ENCODE assay signal across 10 cellular contexts in the genomic region with DNA sequence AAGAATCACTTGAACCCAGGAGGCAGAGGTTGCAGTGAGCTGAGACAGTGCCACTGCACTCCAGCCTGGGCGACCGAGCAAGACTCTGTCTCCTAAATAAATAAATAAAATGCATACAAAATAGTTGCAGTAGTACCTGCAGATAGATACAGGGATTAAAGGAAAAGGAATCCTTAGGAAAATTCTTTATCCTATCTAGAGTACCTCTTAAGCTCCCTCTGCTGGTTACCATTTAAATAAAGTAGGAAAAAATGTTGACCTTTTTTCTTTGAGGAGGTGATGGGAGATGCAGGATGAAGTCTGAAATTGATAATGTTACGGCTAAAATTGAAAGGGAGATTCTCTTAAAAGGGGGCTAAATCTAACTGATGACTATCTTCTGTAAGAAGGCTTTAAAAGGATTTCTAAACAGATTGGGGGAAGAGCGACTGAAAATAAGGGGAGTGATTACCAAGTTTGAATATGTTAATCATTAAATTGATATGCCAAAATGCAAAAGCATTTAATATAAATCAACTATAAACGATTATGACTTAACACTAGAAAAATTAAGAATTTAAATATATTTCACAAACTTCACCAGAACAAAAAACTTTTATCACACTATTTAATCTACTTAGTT. TPM values are rescaled to one million over a fixed set of nuclear protein-coding genes. Genes with fewer than 3 reads are reported as not detected.
A peak's percentile ranks its signal among the peaks of the same experiment; 100 is the strongest.
DNase-seq lines count a peak whose midpoint lies in the region; ATAC-seq and TF ChIP-seq lines count a peak whose summit lies in the region.
"Had no signal": no experiment of that assay in that cellular context is flagged by ENCODE, and none has a peak within 500 bp of the region (broad histone marks: within the 10 kb centered on the region; RNA-seq: fewer than 3 reads in every experiment).

No MANE protein-coding gene starts in this region.

- TF ChIP-seq POLR2A in HCT116 (IDR thresholded peaks at IDR 0.05; ENCODE audit: borderline replicate concordance, extremely low read depth, insufficient read depth, insufficient read length): no peak

- no peak overlapping the region for H3K27ac ChIP-seq in HCT116 (ENCODE audit: low read depth, low read length)

- ATAC-seq in HCT116 (peak; percentile 70), HG03097 (IDR thresholded peaks at IDR 0.05; ENCODE audit: low FRiP score, unreplicated experiment) (no peak), HG03342 (IDR thresholded peaks at IDR 0.05; ENCODE audit: unreplicated experiment) (no peak), GM18861 (IDR thresholded peaks at IDR 0.05; ENCODE audit: unreplicated experiment) (no peak)

- RAD21 ChIA-PET in HCT116 (lab: Charles Lee; ENCODE audit: low non-redundant PET in 1 of 2, low total read pairs in 2 of 2, uncharacterized antibody in 2 of 2, unreplicated experiment in 2 of 2): no interaction called here

- CTCF ChIA-PET in HCT116 (lab: Charles Lee): interaction anchor here (0.9 to 3.6 kb wide), 8 partner anchors 9 to 172 kb away, joined by 3 to 51 read pairs (median 6); a partner anchor contains a TSS

- no peaks in the 10 kb centered on the region for H3K9me3 ChIP-seq in HCT116 (ENCODE audit: control insufficient read depth in 1 of 2, insufficient read depth in 1 of 2, low read depth in 1 of 2, low read length in 2 of 2)

- TF ChIP-seq RAD21 in HCT116 (IDR thresholded peaks at IDR 0.05; ENCODE audit: low read depth): peak; percentile 29; the same call in 1 of the 2 replicates

- TF ChIP-seq CTCF in HCT116 (IDR thresholded peaks at IDR 0.05 in 2 of 3, conservative IDR thresholded peaks at IDR 0.05 in 1 of 3; ENCODE audit: borderline replicate concordance in 1 of 3, insufficient read depth in 1 of 3, low read depth in 2 of 3, low read length in 2 of 3): peak; percentile 29 to 57 (median 43); a peak in 4 of 6 replicates

- BruUV-seq in HCT116 (replicated peaks; lab: Mats Ljungman, UMichigan): no TSS peak

- H3K4me1 ChIP-seq in HCT116 (ENCODE audit: control insufficient read depth in 1 of 2, insufficient read depth in 2 of 2, low read length in 2 of 2): no peaks in the 10 kb centered on the region

- no peak overlapping the region for H3K9ac ChIP-seq in HCT116 (ENCODE audit: low read length)

- POLR2A ChIA-PET in HCT116 (lab: Charles Lee): interaction anchor here (0.6 kb wide), 1 partner anchor 28 kb away, joined by 3 read pairs; no protein-coding TSS in a partner anchor

- H3K4me2 ChIP-seq in HCT116 (ENCODE audit: low read length): no peak overlapping the region

- H4K20me1 ChIP-seq in HCT116 (ENCODE audit: insufficient read depth): no peaks in the 10 kb centered on the region

- H3K79me2 ChIP-seq in HCT116 (ENCODE audit: insufficient read depth, low read length): no peaks in the 10 kb centered on the region

- H2AFZ ChIP-seq in HCT116 (ENCODE audit: low read depth, low read length, poor library complexity, severe bottlenecking): no peak overlapping the region

- DNase-seq in AG08396 (ENCODE audit: low spot score) (peak; percentile 17), HCT116 (ENCODE audit: low read depth, low spot score) (no peak), RPMI7951 (ENCODE audit: low read depth) (peak; percentile 27), glomerular visceral epithelial cell (ENCODE audit: extremely low spot score) (peak; percentile 9)
- DNase-seq in activated CD4-positive, alpha-beta T cell treated with anti-CD3 and anti-CD28 coated beads, Interleukin-2, amount 50 U/mL, for 4 hours: no peak
- DNase-seq: head of caudate nucleus, T-helper 1 cell had no signal

- no peaks in the 10 kb centered on the region for H3K36me3 ChIP-seq in HCT116 (ENCODE audit: control insufficient read depth in 1 of 2, insufficient read depth in 2 of 2, low read length in 2 of 2)

- H3K9me2 ChIP-seq in HCT116 (ENCODE audit: insufficient read depth): no peaks in the 10 kb centered on the region

- intact Hi-C loops in HCT116 (cut with micrococcal nuclease): loop anchor here (10.0 kb wide), 1 partner anchor 247 kb away; no protein-coding TSS in a partner anchor

- H3K4me3 ChIP-seq in HCT116 (replicated peaks in 1 of 2; ENCODE audit: low read depth in 1 of 2, low read length in 2 of 2): no peak overlapping the region

- H3K27me3 ChIP-seq in HCT116 (ENCODE audit: insufficient read depth, low read length): no peaks in the 10 kb centered on the region

TF ChIP-seq in HCT116, 20 proteins besides CTCF, POLR2A, EP300 and RAD21:
- TF ChIP-seq, protein P1, sequence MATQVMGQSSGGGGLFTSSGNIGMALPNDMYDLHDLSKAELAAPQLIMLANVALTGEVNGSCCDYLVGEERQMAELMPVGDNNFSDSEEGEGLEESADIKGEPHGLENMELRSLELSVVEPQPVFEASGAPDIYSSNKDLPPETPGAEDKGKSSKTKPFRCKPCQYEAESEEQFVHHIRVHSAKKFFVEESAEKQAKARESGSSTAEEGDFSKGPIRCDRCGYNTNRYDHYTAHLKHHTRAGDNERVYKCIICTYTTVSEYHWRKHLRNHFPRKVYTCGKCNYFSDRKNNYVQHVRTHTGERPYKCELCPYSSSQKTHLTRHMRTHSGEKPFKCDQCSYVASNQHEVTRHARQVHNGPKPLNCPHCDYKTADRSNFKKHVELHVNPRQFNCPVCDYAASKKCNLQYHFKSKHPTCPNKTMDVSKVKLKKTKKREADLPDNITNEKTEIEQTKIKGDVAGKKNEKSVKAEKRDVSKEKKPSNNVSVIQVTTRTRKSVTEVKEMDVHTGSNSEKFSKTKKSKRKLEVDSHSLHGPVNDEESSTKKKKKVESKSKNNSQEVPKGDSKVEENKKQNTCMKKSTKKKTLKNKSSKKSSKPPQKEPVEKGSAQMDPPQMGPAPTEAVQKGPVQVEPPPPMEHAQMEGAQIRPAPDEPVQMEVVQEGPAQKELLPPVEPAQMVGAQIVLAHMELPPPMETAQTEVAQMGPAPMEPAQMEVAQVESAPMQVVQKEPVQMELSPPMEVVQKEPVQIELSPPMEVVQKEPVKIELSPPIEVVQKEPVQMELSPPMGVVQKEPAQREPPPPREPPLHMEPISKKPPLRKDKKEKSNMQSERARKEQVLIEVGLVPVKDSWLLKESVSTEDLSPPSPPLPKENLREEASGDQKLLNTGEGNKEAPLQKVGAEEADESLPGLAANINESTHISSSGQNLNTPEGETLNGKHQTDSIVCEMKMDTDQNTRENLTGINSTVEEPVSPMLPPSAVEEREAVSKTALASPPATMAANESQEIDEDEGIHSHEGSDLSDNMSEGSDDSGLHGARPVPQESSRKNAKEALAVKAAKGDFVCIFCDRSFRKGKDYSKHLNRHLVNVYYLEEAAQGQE (IDR thresholded peaks at IDR 0.05; ENCODE audit: low read depth): no peak
- TF ChIP-seq EZH2 (IDR thresholded peaks at IDR 0.05) (no peak), ELF1 (IDR thresholded peaks at IDR 0.05; ENCODE audit: borderline replicate concordance, low read depth) (no peak), EGR1 (IDR thresholded peaks at IDR 0.05; ENCODE audit: low read depth) (no peak), TCF7L2 (IDR thresholded peaks at IDR 0.05; ENCODE audit: borderline replicate concordance, extremely low read depth, insufficient read depth, insufficient read length) (no peak)

RNA-seq across cellular contexts. Expression of a gene that starts 29.4 kb away (rescaled TPM):
- total RNA-seq in HCT116 (2021; ENCODE audit: unreplicated experiment): 10.2 TPM
- 3.1 and 4.2 TPM in 2 replicates for polyA plus RNA-seq in HCT116 (2012)
- 10.8 and 11.8 TPM in 2 replicates for total RNA-seq in RPMI7951 (2014; rRNA removed; shearing (Covaris generic))

RNA-seq across cellular contexts. Expression of a gene that starts 53.4 kb away (rescaled TPM):
- 0.22 TPM for total RNA-seq in HCT116 (2021; ENCODE audit: unreplicated experiment)
- polyA plus RNA-seq in HCT116 (2012): 0.11 and 0.13 TPM in 2 replicates
- total RNA-seq in RPMI7951 (2014; rRNA removed; shearing (Covaris generic)): under 0.01 TPM in 1 of 2 replicates, not detected in the other

Comparison
In these comparisons a context has a peak if more than half of its experiments do, and no peak if none do; other contexts are left out.
1. DNase-seq: peak in AG08396 (single experiment), RPMI7951 (single experiment) and glomerular visceral epithelial cell (single experiment); none in HCT116 (single experiment) and activated CD4-positive, alpha-beta T cell treated with anti-CD3 and anti-CD28 coated beads, Interleukin-2, amount 50 U/mL, for 4 hours (0 of 2).